ENCODE assay signal across 21 cellular contexts in genomic region chr11:70435361-70435760, GRCh38. TPM values are rescaled to one million over a fixed set of nuclear protein-coding genes. Genes with fewer than 3 reads are reported as not detected.
DNase-seq lines count a peak whose midpoint lies in the region; ATAC-seq, FAIRE-seq and TF ChIP-seq lines count a peak whose summit lies in the region.
"Had no signal": no experiment of that assay in that cellular context is flagged by ENCODE, and none has a peak within 500 bp of the region (broad histone marks: within the 10 kb centered on the region; RNA-seq: fewer than 3 reads in every experiment).

No MANE protein-coding gene starts in this region.

- TF ChIP-seq CTCF in HepG2 (CRISPR knock-in tag; IDR thresholded peaks at IDR 0.05) (no peak), right lobe of liver (IDR thresholded peaks at IDR 0.05) (no peak), PC-3 (conservative IDR thresholded peaks at IDR 0.05; ENCODE audit: low read depth, low read length) (no peak), K562 (IDR thresholded peaks at IDR 0.05 in 2 of 3, conservative IDR thresholded peaks at IDR 0.05 in 1 of 3; ENCODE audit: insufficient read depth in 2 of 3, low read depth in 1 of 3, low read length in 3 of 3) (no peak), GM13977 (IDR thresholded peaks at IDR 0.05; ENCODE audit: extremely low read depth, insufficient read depth, missing control alignments) (no peak)

- H3K9me2 ChIP-seq in PC-3 (replicated peaks; ENCODE audit: low read length), result no peaks in the 10 kb centered on the region

- H3K9me3 ChIP-seq in HepG2 (ENCODE audit: low read length), result no peaks in the 10 kb centered on the region
- no peaks in the 10 kb centered on the region for H3K9me3 ChIP-seq in right lobe of liver
- H3K9me3 ChIP-seq in PC-3 (ENCODE audit: low read length), result no peaks in the 10 kb centered on the region
- no peaks in the 10 kb centered on the region for H3K9me3 ChIP-seq in K562 (replicated peaks; ENCODE audit: control insufficient read depth, insufficient read depth, low read depth, low read length)

- H3K36me3 ChIP-seq in HepG2 (replicated peaks in 1 of 2; ENCODE audit: control insufficient read depth in 1 of 2, insufficient read depth in 2 of 2, low read length in 2 of 2), result peaks cover 48 to 72% of the 10 kb centered on the region in 2 experiments; a peak in 4 of 5 replicates
- peaks cover 0 to 52% (median 5%) of the 10 kb centered on the region in 4 donors for H3K36me3 ChIP-seq in right lobe of liver
- H3K36me3 ChIP-seq in PC-3 (ENCODE audit: low read depth, low read length), result peaks cover 63% of the 10 kb centered on the region
- peaks cover 76% of the 10 kb centered on the region; the same call in 2 of the 3 replicates for H3K36me3 ChIP-seq in K562 (ENCODE audit: control insufficient read depth, insufficient read depth, low read length)

- no peaks in the 10 kb centered on the region for H3F3A ChIP-seq in PC-3 (ENCODE audit: low read length, unreplicated experiment)

- intact Hi-C loops in HepG2 (cut with micrococcal nuclease; ENCODE audit: unreplicated experiment), result no loop called here
- intact Hi-C loops in right lobe of liver (cut with DNase I), result no loop called here
- intact Hi-C loops in PC-3 (cut with micrococcal nuclease), result no loop called here
- intact Hi-C loops in K562 (cut with micrococcal nuclease), result no loop called here
- intact Hi-C loops in posterior vena cava (cut with DNase I), result no loop called here

- H2AFZ ChIP-seq in HepG2 (ENCODE audit: low read length) (no peak overlapping the region), PC-3 (ENCODE audit: low read length) (no peak overlapping the region), K562 (ENCODE audit: low read depth, low read length) (no peak overlapping the region)

- no peak overlapping the region for H3K9ac ChIP-seq in HepG2 (ENCODE audit: insufficient read depth, low read depth, low read length)
- H3K9ac ChIP-seq in PC-3 (ENCODE audit: low read length), result no peak overlapping the region
- H3K9ac ChIP-seq in K562 (ENCODE audit: insufficient read depth in 1 of 2, low read depth in 2 of 2, low read length in 2 of 2), result no peak overlapping the region

- no peak for TF ChIP-seq RAD21 in HepG2 (CRISPR knock-in tag; IDR thresholded peaks at IDR 0.05)
- TF ChIP-seq RAD21 in K562 (CRISPR knock-in tag; conservative IDR thresholded peaks at IDR 0.05 in 1 of 2, IDR thresholded peaks at IDR 0.05 in 1 of 2), result no peak

- no peaks in the 10 kb centered on the region for H3K9me1 ChIP-seq in K562 (ENCODE audit: control insufficient read depth, insufficient read depth, low read length)

- FAIRE-seq in HepG2 (lab: Jason Lieb, UNC), result no peak
- no peak for FAIRE-seq in K562 (lab: Jason Lieb, UNC)

- H3K27ac ChIP-seq in HepG2 (ENCODE audit: extremely low read length, insufficient read depth, low read length) (no peak overlapping the region), right lobe of liver (no peak overlapping the region), PC-3 (ENCODE audit: low read length) (no peak overlapping the region), K562 (ENCODE audit: extremely low read depth, low read depth, low read length) (no peak overlapping the region)

- TF ChIP-seq POLR2A in HepG2 (IDR thresholded peaks at IDR 0.05; ENCODE audit: insufficient read depth in 1 of 2, low read depth in 2 of 2, low read length in 2 of 2) (no peak), right lobe of liver (IDR thresholded peaks at IDR 0.05) (no peak), K562 (conservative IDR thresholded peaks at IDR 0.05) (no peak)

- BruUV-seq in HepG2 (replicated peaks; lab: Mats Ljungman, UMichigan) (TSS peak; percentile 82), PC-3 (replicated peaks; lab: Mats Ljungman, UMichigan) (TSS peak; percentile 78), K562 (replicated peaks; lab: Mats Ljungman, UMichigan) (TSS peak; percentile 89)

- no peaks in the 10 kb centered on the region for H3K4me1 ChIP-seq in HepG2 (ENCODE audit: insufficient read depth, low read length)
- no peaks in the 10 kb centered on the region for H3K4me1 ChIP-seq in right lobe of liver
- H3K4me1 ChIP-seq in PC-3 (ENCODE audit: insufficient read depth, low read length), result no peaks in the 10 kb centered on the region
- peaks cover 0 to 4% of the 10 kb centered on the region in 2 experiments; a peak in 1 of 5 replicates for H3K4me1 ChIP-seq in K562 (replicated peaks in 1 of 2; ENCODE audit: control insufficient read depth in 2 of 2, insufficient read depth in 2 of 2, low read length in 2 of 2)

- ATAC-seq in HepG2, result no peak
- ATAC-seq in right lobe of liver, result no peak
- no peak for ATAC-seq in PC-3
- no peak for ATAC-seq in K562
- ATAC-seq: SK-N-SH treated with all-trans-retinoic acid at 6 μM for 48 hours had no signal

- H4K20me1 ChIP-seq in HepG2 (ENCODE audit: insufficient read depth, low read length) (peaks cover 4% of the 10 kb centered on the region; the same call in 1 of the 2 replicates), PC-3 (ENCODE audit: low read length) (0 out of 2 replicates have a peak, but pooled peaks cover 4% of the 10 kb centered on the region), K562 (replicated peaks; ENCODE audit: control insufficient read depth, insufficient read depth, low read length) (no peaks in the 10 kb centered on the region)

- CTCF ChIA-PET in HepG2 (lab: Yijun Ruan, JAX; ENCODE audit: low intra/inter-chr PET ratio, low total read pairs) (no interaction called here), PC-3 (lab: Charles Lee) (no interaction called here), K562 (lab: Yijun Ruan, JAX; ENCODE audit: low intra/inter-chr PET ratio) (interaction anchor here (0.6 kb wide), 1 partner anchor 1108 kb away, joined by 4 read pairs; no protein-coding TSS in a partner anchor)

- H3K27me3 ChIP-seq in HepG2 (ENCODE audit: control insufficient read depth in 1 of 2, insufficient read depth in 2 of 2, low read length in 2 of 2) (no peaks in the 10 kb centered on the region; a peak in 1 of 5 replicates), right lobe of liver (no peaks in the 10 kb centered on the region), PC-3 (ENCODE audit: low read length) (no peaks in the 10 kb centered on the region), K562 (ENCODE audit: control insufficient read depth in 2 of 2, insufficient read depth in 2 of 2, low read length in 2 of 2) (no peaks in the 10 kb centered on the region)

- DNase-seq in HepG2 (ENCODE audit: low spot score) (no peak), right lobe of liver (no peak), PC-3 (no peak), K562 (ENCODE audit: extremely low read depth in 1 of 4, low spot score in 3 of 4) (no peak), posterior vena cava (ENCODE audit: low spot score) (peak; percentile 73), amniotic stem cell (lab: John Stamatoyannopoulos, UW) (no peak), GM13977 (ENCODE audit: low spot score) (no peak)
- no peak for DNase-seq in activated effector memory CD4-positive, alpha-beta T cell treated with Interleukin-2 at 50 U/mL for 16 hours
- DNase-seq: C1 segment of cervical spinal cord; CD4-positive, alpha-beta memory T cell; COR-L47; DMS 273 treated with DMSO at 0.1 percent for 48 hours; DMS79; EL; GDM1; KBM-7; MM.1S; NCI-H2029; NCI-H446; NCI-H524 treated with DMSO at 0.1 percent for 48 hours had no signal

- in situ Hi-C loops in HepG2 (cut with HindIII; ENCODE audit: extremely low pct_ligation_motif_present, low pct_unique_long_range_greater_than_20kb) (no loop called here), K562 (cut with MboI) (no loop called here), GM13977 (cut with MboI; ENCODE audit: low pct_unique_long_range_greater_than_20kb, low sequenced_read_pairs, unreplicated experiment) (no loop called here)

- H3K4me2 ChIP-seq in HepG2 (ENCODE audit: low read depth, low read length) (no peak overlapping the region), PC-3 (ENCODE audit: low read length) (no peak overlapping the region), K562 (ENCODE audit: insufficient read depth, low read length) (no peak overlapping the region)

- POLR2A ChIA-PET in HepG2 (lab: Yijun Ruan, JAX), result no interaction called here
- POLR2A ChIA-PET in PC-3 (lab: Charles Lee; ENCODE audit: unreplicated experiment), result no interaction called here
- POLR2A ChIA-PET in K562 (lab: Yijun Ruan, JAX), result interaction anchor here (1.2 kb wide), 1 partner anchor 9 kb away, joined by 5 read pairs; no protein-coding TSS in a partner anchor

- 96% methylated on average over 13 of the region's 13 CpGs for WGBS in HepG2 (ENCODE audit: low lambda C conversion rate)
- 86% methylated on average over 4 of the region's 13 CpGs for WGBS in right lobe of liver (ENCODE audit: insufficient coverage, low coverage, low lambda C conversion rate, missing lambda C conversion rate)
- 99% methylated on average over 9 of the region's 13 CpGs for WGBS in K562 (ENCODE audit: insufficient coverage, low coverage, missing lambda C conversion rate)

- H3K79me2 ChIP-seq in HepG2 (ENCODE audit: insufficient read depth, low read length), result no peaks in the 10 kb centered on the region
- no peaks in the 10 kb centered on the region for H3K79me2 ChIP-seq in PC-3 (ENCODE audit: low read length)
- no peaks in the 10 kb centered on the region for H3K79me2 ChIP-seq in K562 (ENCODE audit: control insufficient read depth, insufficient read depth, low read length)

- TF ChIP-seq EP300 in HepG2 (IDR thresholded peaks at IDR 0.05; ENCODE audit: low read depth in 2 of 2, low read length in 2 of 2) (no peak), HepG2 (CRISPR knock-in tag; IDR thresholded peaks at IDR 0.05; ENCODE audit: borderline replicate concordance) (no peak), K562 (IDR thresholded peaks at IDR 0.05; ENCODE audit: low read length) (no peak)

- no peak overlapping the region for H3K4me3 ChIP-seq in HepG2 (replicated peaks in 1 of 3; ENCODE audit: insufficient read depth in 1 of 3, low read depth in 2 of 3, low read length in 3 of 3)
- H3K4me3 ChIP-seq in right lobe of liver, result no peak overlapping the region
- no peak overlapping the region for H3K4me3 ChIP-seq in PC-3 (ENCODE audit: low read length)
- no peak overlapping the region for H3K4me3 ChIP-seq in K562

RNA-seq across cellular contexts. Expression of gene CTTN, which starts 37.0 kb away (rescaled TPM):
- total RNA-seq in HepG2 (2016; rRNA removed; fragmentation: Illumina TruSeq; extraction: Trizol) (83.4 and 114 TPM in 2 replicates), right lobe of liver (10 to 100 TPM; 63.6 to 90.8 (median 78.5) TPM), PC-3 (2014; rRNA removed) (244 and 262 TPM in 2 replicates), K562 (2014; rRNA removed) (114 and 127 TPM in 2 replicates), K562 (2014; rRNA removed; fragmentation: Illumina TruSeq; extraction: Trizol) (92.4 and 92.6 TPM in 2 replicates), K562 (2015; rRNA removed; fragmentation: Illumina TruSeq; extraction: Trizol) (104 and 110 TPM in 2 replicates), K562 (2021) (146 and 158 TPM in 2 replicates), posterior vena cava (100 to 1,000 TPM; 192 to 195 TPM)
- total RNA-seq in HepG2 (2016; cell fraction: cytosol; rRNA removed; fragmentation: Illumina TruSeq; extraction: Trizol; ENCODE audit: low read depth), result 24.8 and 25.9 TPM in 2 replicates
- total RNA-seq in HepG2 (2016; cell fraction: insoluble cytoplasmic fraction; rRNA removed; fragmentation: Illumina TruSeq; extraction: Trizol), result 73.1 and 116 TPM in 2 replicates
- 32.0 and 33.7 TPM in 2 replicates for total RNA-seq in HepG2 (2016; cell fraction: membrane; rRNA removed; fragmentation: Illumina TruSeq; extraction: Trizol)
- total RNA-seq in HepG2 (2016; cell fraction: nucleus; rRNA removed; fragmentation: Illumina TruSeq; extraction: Trizol), result 137 and 150 TPM in 2 replicates
- polyA plus RNA-seq in HepG2 (2011; rRNA removed) (84.4 and 113 TPM in 2 replicates), K562 (2011; rRNA removed) (90.1 and 102 TPM in 2 replicates), K562 (2014; fragmentation: Illumina TruSeq; extraction: Trizol) (99.7 and 102 TPM in 2 replicates), K562 (2014; fragmentation: Nextera tagmentation; extraction: Ambion mirVana) (10 to 100 TPM in 1 of 2 experiments, 1 to 10 TPM in 1; 9.9 to 23.1 TPM), K562 (2014; rRNA removed) (149 and 157 TPM in 2 replicates)
- 33.9 and 36.5 TPM in 2 replicates for polyA plus RNA-seq in HepG2 (2011; cell fraction: cytosol; rRNA removed)
- 750 and 779 TPM in 2 replicates for polyA plus RNA-seq in HepG2 (2011; cell fraction: nucleus; rRNA removed)
- polyA plus RNA-seq in HepG2 (2012), result 108 and 143 TPM in 2 replicates
- 12.3 and 19.6 TPM in 2 replicates for polyA plus RNA-seq in HepG2 (2016; cell fraction: cytosol; fragmentation: Illumina TruSeq; extraction: Trizol; ENCODE audit: low read depth)
- 66.5 and 76.4 TPM in 2 replicates for polyA plus RNA-seq in HepG2 (2016; cell fraction: insoluble cytoplasmic fraction; fragmentation: Illumina TruSeq; extraction: Trizol; ENCODE audit: low read depth)
- 13.0 and 13.5 TPM in 2 replicates for polyA plus RNA-seq in HepG2 (2016; cell fraction: membrane; fragmentation: Illumina TruSeq; extraction: Trizol; ENCODE audit: low read depth)
- polyA plus RNA-seq in HepG2 (2016; cell fraction: nucleus; fragmentation: Illumina TruSeq; extraction: Trizol; ENCODE audit: insufficient read depth, low read depth), result 282 and 310 TPM in 2 replicates
- 87.3 and 152 TPM in 2 replicates for polyA minus RNA-seq in HepG2 (2011; rRNA and poly(A)+ RNA removed; ENCODE audit: low replicate concordance)
- polyA minus RNA-seq in HepG2 (2011; cell fraction: cytosol; rRNA and poly(A)+ RNA removed), result 29.2 and 32.4 TPM in 2 replicates
- 286 and 330 TPM in 2 replicates for polyA minus RNA-seq in HepG2 (2011; cell fraction: nucleus; rRNA and poly(A)+ RNA removed)
- total RNA-seq in K562 (2011; cell fraction: chromatin; rRNA removed; ENCODE audit: low replicate concordance), result 847 and 1,186 TPM in 2 replicates
- 519 and 540 TPM in 2 replicates for total RNA-seq in K562 (2011; cell fraction: nucleolus; rRNA removed)
- 720 and 885 TPM in 2 replicates for total RNA-seq in K562 (2011; cell fraction: nucleoplasm; rRNA removed)
- polyA plus RNA-seq in K562 (2011; cell fraction: cytosol; rRNA removed), result 58.6 and 59.0 TPM in 2 replicates
- polyA plus RNA-seq in K562 (2011; cell fraction: nucleus; rRNA removed), result 564 and 672 TPM in 2 replicates
- 106 and 146 TPM in 2 replicates for polyA plus RNA-seq in K562 (2012)
- 134 and 158 TPM in 2 replicates for polyA minus RNA-seq in K562 (2011; rRNA and poly(A)+ RNA removed)
- 44.2 and 52.6 TPM in 2 replicates for polyA minus RNA-seq in K562 (2011; cell fraction: cytosol; rRNA and poly(A)+ RNA removed)
- 171 and 217 TPM in 2 replicates for polyA minus RNA-seq in K562 (2011; cell fraction: nucleus; rRNA and poly(A)+ RNA removed)
